In genomic region chr16:27232061-27232841, GRCh38 we compare ENCODE assay signal across 8 cellular contexts. TPM values are rescaled to one million over a fixed set of nuclear protein-coding genes. Genes with fewer than 3 reads are reported as not detected.
DNase-seq lines count a peak whose midpoint lies in the region; ATAC-seq and TF ChIP-seq lines count a peak whose summit lies in the region.

No MANE protein-coding gene starts in this region.

- ATAC-seq in GM21447 (IDR thresholded peaks at IDR 0.05; ENCODE audit: unreplicated experiment) (peak; percentile 69), sciatic nerve (no peak)

- WGBS in GM23248 (ENCODE audit: low coverage in 1 of 2, low lambda C conversion rate in 2 of 2, missing lambda C conversion rate in 2 of 2), 2 experiments: 92% methylated on average over 24 of the region's 24 CpGs

- H3K9ac ChIP-seq in OCI-LY1 (ENCODE audit: low read length) (peak overlapping the region; percentile 68), GM23248 (no peak overlapping the region)

- DNase-seq in Ammon's horn (ENCODE audit: low spot score): peak; percentile 75
- peak; percentile 44 for DNase-seq in globus pallidus (ENCODE audit: low spot score)
- no peak for DNase-seq in GM23248
- DNase-seq in sciatic nerve (ENCODE audit: low spot score): no peak
- DNase-seq in NCI-H345 (lab: John Stamatoyannopoulos, UW): no peak
- no peak for DNase-seq in amniotic stem cell (lab: John Stamatoyannopoulos, UW)

- H3K9me2 ChIP-seq in OCI-LY1 (ENCODE audit: low read depth, low read length) (no peaks in the 10 kb centered on the region), GM23248 (ENCODE audit: insufficient read depth) (no peaks in the 10 kb centered on the region)

- no peaks in the 10 kb centered on the region for H3K79me2 ChIP-seq in OCI-LY1 (ENCODE audit: insufficient read depth, low read length)
- no peaks in the 10 kb centered on the region for H3K79me2 ChIP-seq in GM23248 (ENCODE audit: insufficient read depth)

- H3K4me1 ChIP-seq in OCI-LY1 (ENCODE audit: insufficient read depth, low read length, severe bottlenecking) (peaks cover 99% of the 10 kb centered on the region), GM23248 (ENCODE audit: insufficient read depth) (peaks cover 24% of the 10 kb centered on the region)

- H4K20me1 ChIP-seq in OCI-LY1 (ENCODE audit: insufficient read depth, low read length) (no peaks in the 10 kb centered on the region), GM23248 (ENCODE audit: insufficient read depth) (no peaks in the 10 kb centered on the region)

- in situ Hi-C loops in GM23248 (cut with MboI): loop anchor here (10.0 kb wide), 1 partner anchor 223 kb away; no protein-coding TSS in a partner anchor

- H3K27ac ChIP-seq in OCI-LY1 (ENCODE audit: low read depth, low read length, poor library complexity, severe bottlenecking) (peak overlapping the region; percentile 98), GM23248 (no peak overlapping the region)

- H3K4me3 ChIP-seq in OCI-LY1 (ENCODE audit: low read depth, low read length, poor library complexity, severe bottlenecking): peak overlapping the region; percentile 31
- H3K4me3 ChIP-seq in GM23248: no peak overlapping the region

- H2AFZ ChIP-seq in OCI-LY1 (ENCODE audit: low read length): no peak overlapping the region
- H2AFZ ChIP-seq in GM23248: no peak overlapping the region

- peaks cover 15% of the 10 kb centered on the region for H3K36me3 ChIP-seq in OCI-LY1 (ENCODE audit: insufficient read depth, low read length)
- H3K36me3 ChIP-seq in GM23248 (ENCODE audit: low read depth): peaks cover 3% of the 10 kb centered on the region; the same call in 1 of the 2 replicates

- intact Hi-C loops in sciatic nerve (cut with DNase I): no loop called here

- H3K4me2 ChIP-seq in OCI-LY1 (ENCODE audit: low read length) (peak overlapping the region; percentile 54), GM23248 (ENCODE audit: unreplicated experiment) (no peak overlapping the region)

- H3K27me3 ChIP-seq in OCI-LY1 (ENCODE audit: insufficient read depth, low read length) (no peaks in the 10 kb centered on the region), GM23248 (replicated peaks; ENCODE audit: insufficient read depth) (no peaks in the 10 kb centered on the region)

- H3K9me3 ChIP-seq in OCI-LY1 (ENCODE audit: low read length) (no peaks in the 10 kb centered on the region), GM23248 (ENCODE audit: low read depth) (no peaks in the 10 kb centered on the region)

- H3F3A ChIP-seq in OCI-LY1 (ENCODE audit: insufficient read depth, low read length): peaks cover 14% of the 10 kb centered on the region
- peaks cover 27% of the 10 kb centered on the region for H3F3A ChIP-seq in GM23248 (ENCODE audit: insufficient read depth)

- no peak for TF ChIP-seq CTCF in OCI-LY1 (IDR thresholded peaks at IDR 0.05; ENCODE audit: low read length)

RNA-seq across cellular contexts. Expression of gene KDM8, which starts 28.9 kb away (rescaled TPM):
- 1.8 and 2.5 TPM in 2 replicates for total RNA-seq in GM23248 (2014; rRNA removed; shearing (Covaris generic))
- 2.2 and 3.5 TPM in 2 replicates for polyA plus RNA-seq in GM23248 (2016; fragmentation: Nextera tagmentation; extraction: Ambion mirVana)
- total RNA-seq in sciatic nerve: 8.3 TPM

RNA-seq across cellular contexts. Expression of gene NSMCE1, which starts 36.3 kb away (rescaled TPM):
- total RNA-seq in GM23248 (2014; rRNA removed; shearing (Covaris generic)): 45.3 and 69.3 TPM in 2 replicates
- 99.3 and 107 TPM in 2 replicates for polyA plus RNA-seq in GM23248 (2016; fragmentation: Nextera tagmentation; extraction: Ambion mirVana)
- total RNA-seq in sciatic nerve: 39.5 TPM

Comparison
In these comparisons a context has a peak if more than half of its experiments do, and no peak if none do; other contexts are left out.
1. DNase-seq: peak in Ammon's horn (single experiment) and globus pallidus (single experiment); none in GM23248 (single experiment), sciatic nerve (single experiment), NCI-H345 (single experiment) and amniotic stem cell (single experiment).